9 cellular contexts compared by ENCODE assay signal in genomic region chr1:83693409-83694126, GRCh38.
DNase-seq lines count a peak whose midpoint lies in the region; ATAC-seq and TF ChIP-seq lines count a peak whose summit lies in the region.
"Had no signal": no experiment of that assay in that cellular context is flagged by ENCODE, and none has a peak within 500 bp of the region (broad histone marks: within the 10 kb centered on the region; RNA-seq: fewer than 3 reads in every experiment).

No MANE protein-coding gene starts in this region.

- H3K27ac ChIP-seq in esophagus squamous epithelium, result peak overlapping the region in 3 of 4 donors; percentile 9 to 54 (median 42)
- H3K27ac ChIP-seq: KMS-11 had no signal

- H3K4me1 ChIP-seq in esophagus squamous epithelium (peaks cover 0 to 26% (median 9%) of the 10 kb centered on the region in 3 donors), neuron (ENCODE audit: insufficient read depth, low read length) (peaks cover 30% of the 10 kb centered on the region)

- H2AFZ ChIP-seq in neuron (ENCODE audit: low read depth, low read length), result peak overlapping the region; percentile 84

- TF ChIP-seq CTCF in esophagus squamous epithelium (IDR thresholded peaks at IDR 0.05) (no peak), GM20000 (IDR thresholded peaks at IDR 0.05; ENCODE audit: extremely low read depth, missing control alignments) (no peak)

- H3K9me3 ChIP-seq in esophagus squamous epithelium, result no peaks in the 10 kb centered on the region
- no peaks in the 10 kb centered on the region for H3K9me3 ChIP-seq in neuron (ENCODE audit: low read length)

- H3K27me3 ChIP-seq in esophagus squamous epithelium (no peaks in the 10 kb centered on the region), neuron (ENCODE audit: insufficient read depth, low read length) (no peaks in the 10 kb centered on the region)

- ATAC-seq in GM18867 (IDR thresholded peaks at IDR 0.05; ENCODE audit: unreplicated experiment), result no peak

- intact Hi-C loops in esophagus squamous epithelium (cut with DNase I), result no loop called here

- no peak for TF ChIP-seq POLR2A in esophagus squamous epithelium (IDR thresholded peaks at IDR 0.05)

- no peaks in the 10 kb centered on the region for H3K36me3 ChIP-seq in esophagus squamous epithelium
- H3K36me3 ChIP-seq in neuron (ENCODE audit: insufficient read depth, low read length), result no peaks in the 10 kb centered on the region

- WGBS in esophagus squamous epithelium, 2 donors, result 33 to 43% methylated on average over 12 of the region's 12 CpGs

- peak; percentile 23 for DNase-seq in GM03348 (ENCODE audit: low spot score)
- peak; percentile 26 to 56 for DNase-seq in NCI-H524 (lab: John Stamatoyannopoulos, UW)
- DNase-seq in esophagus squamous epithelium (lab: John Stamatoyannopoulos, UW), result no peak
- DNase-seq in NCI-H1436 (lab: John Stamatoyannopoulos, UW), result no peak
- no peak for DNase-seq in T1000 (lab: John Stamatoyannopoulos, UW)
- no peak for DNase-seq in GM20000 (ENCODE audit: low spot score)

- H3K4me3 ChIP-seq in esophagus squamous epithelium (peak overlapping the region in 3 of 4 donors; percentile 31 to 59 (median 35)), neuron (ENCODE audit: low read length) (peak overlapping the region; percentile 54)

Comparison
In these comparisons a context has a peak if more than half of its experiments do, and no peak if none do; other contexts are left out.
1. DNase-seq: peak in GM03348 (single experiment) and NCI-H524 (2 of 2); none in esophagus squamous epithelium (single experiment), NCI-H1436 (single experiment), T1000 (single experiment) and GM20000 (single experiment).